ENCODE assay signal across 1 cellular context in the genomic region with DNA sequence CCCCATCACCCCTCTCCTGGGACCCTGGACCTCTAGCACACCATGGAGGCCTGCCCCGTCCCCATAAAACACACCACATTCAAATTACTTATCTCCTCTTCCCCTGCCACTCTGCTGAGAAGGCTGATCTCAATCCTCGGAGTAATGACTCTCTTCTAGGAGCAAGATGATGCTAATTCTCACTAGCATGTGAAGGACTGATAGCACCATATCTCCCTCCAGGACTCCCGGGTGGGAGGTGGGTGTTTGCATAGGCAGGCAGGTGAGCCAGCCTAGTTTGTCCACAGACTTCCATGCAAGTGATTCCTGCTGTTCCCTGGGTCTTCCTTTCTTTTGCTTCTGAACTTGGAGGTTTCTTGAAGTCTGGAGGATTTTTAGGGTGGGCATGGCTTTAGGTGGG.
TF ChIP-seq lines count a peak whose summit lies in the region.

No MANE protein-coding gene starts in this region.

TF ChIP-seq in A549, 52 proteins besides CTCF, POLR2A, EP300 and RAD21:
- TF ChIP-seq, protein P1, sequence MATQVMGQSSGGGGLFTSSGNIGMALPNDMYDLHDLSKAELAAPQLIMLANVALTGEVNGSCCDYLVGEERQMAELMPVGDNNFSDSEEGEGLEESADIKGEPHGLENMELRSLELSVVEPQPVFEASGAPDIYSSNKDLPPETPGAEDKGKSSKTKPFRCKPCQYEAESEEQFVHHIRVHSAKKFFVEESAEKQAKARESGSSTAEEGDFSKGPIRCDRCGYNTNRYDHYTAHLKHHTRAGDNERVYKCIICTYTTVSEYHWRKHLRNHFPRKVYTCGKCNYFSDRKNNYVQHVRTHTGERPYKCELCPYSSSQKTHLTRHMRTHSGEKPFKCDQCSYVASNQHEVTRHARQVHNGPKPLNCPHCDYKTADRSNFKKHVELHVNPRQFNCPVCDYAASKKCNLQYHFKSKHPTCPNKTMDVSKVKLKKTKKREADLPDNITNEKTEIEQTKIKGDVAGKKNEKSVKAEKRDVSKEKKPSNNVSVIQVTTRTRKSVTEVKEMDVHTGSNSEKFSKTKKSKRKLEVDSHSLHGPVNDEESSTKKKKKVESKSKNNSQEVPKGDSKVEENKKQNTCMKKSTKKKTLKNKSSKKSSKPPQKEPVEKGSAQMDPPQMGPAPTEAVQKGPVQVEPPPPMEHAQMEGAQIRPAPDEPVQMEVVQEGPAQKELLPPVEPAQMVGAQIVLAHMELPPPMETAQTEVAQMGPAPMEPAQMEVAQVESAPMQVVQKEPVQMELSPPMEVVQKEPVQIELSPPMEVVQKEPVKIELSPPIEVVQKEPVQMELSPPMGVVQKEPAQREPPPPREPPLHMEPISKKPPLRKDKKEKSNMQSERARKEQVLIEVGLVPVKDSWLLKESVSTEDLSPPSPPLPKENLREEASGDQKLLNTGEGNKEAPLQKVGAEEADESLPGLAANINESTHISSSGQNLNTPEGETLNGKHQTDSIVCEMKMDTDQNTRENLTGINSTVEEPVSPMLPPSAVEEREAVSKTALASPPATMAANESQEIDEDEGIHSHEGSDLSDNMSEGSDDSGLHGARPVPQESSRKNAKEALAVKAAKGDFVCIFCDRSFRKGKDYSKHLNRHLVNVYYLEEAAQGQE (IDR thresholded peaks at IDR 0.05) = no peak
- TF ChIP-seq ESRRA (IDR thresholded peaks at IDR 0.05; ENCODE audit: borderline replicate concordance, low read length) (no peak), RFX5 (IDR thresholded peaks at IDR 0.05) (no peak), TFCP2L1 (CRISPR knock-in tag; IDR thresholded peaks at IDR 0.05) (no peak), ZC3H11A (IDR thresholded peaks at IDR 0.05) (no peak), KDM1A (IDR thresholded peaks at IDR 0.05; ENCODE audit: low read depth) (no peak), CBX8 (IDR thresholded peaks at IDR 0.05) (no peak), EHF (CRISPR knock-in tag; IDR thresholded peaks at IDR 0.05) (no peak)
- TF ChIP-seq, protein P2, sequence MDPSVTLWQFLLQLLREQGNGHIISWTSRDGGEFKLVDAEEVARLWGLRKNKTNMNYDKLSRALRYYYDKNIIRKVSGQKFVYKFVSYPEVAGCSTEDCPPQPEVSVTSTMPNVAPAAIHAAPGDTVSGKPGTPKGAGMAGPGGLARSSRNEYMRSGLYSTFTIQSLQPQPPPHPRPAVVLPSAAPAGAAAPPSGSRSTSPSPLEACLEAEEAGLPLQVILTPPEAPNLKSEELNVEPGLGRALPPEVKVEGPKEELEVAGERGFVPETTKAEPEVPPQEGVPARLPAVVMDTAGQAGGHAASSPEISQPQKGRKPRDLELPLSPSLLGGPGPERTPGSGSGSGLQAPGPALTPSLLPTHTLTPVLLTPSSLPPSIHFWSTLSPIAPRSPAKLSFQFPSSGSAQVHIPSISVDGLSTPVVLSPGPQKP (IDR thresholded peaks at IDR 0.05; ENCODE audit: low read depth, low read length) = no peak
